Comparison of ENCODE assay signal across 1 cellular context in the genomic region with DNA sequence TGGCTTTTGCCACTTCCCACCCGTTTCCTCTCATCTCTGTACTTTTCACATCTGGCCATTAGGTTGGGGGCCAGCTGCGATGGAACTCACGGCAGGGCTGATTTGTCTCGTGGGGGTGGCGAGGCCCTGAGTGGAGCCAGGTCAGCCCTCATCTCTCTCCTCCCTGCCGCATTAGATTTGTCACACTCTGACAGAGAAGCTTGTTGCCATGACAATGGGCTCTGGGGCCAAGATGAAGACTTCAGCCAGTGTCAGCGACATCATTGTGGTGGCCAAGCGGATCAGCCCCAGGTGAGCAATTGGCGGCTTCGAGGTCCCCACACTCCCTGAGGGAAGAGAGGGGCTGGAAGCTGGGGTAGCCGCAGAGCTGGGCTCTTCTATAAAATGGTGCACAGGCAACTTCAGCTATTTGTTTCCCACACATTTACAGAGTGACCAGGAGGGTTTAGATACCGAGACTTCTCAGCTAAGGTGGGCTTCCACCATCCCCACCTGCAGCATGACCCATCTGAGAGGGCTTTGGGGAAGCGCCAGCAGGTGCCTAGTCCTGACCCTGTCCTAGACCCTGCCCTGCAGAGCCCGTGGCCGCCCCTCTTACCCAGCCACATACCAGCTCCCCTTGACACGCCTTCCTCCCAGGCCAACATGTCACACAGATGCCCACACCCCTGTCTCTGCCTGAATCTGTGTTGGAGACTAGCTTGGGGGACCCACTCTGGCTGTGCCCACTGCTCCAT.
TF ChIP-seq lines count a peak whose summit lies in the region.

No MANE protein-coding gene starts in this region.

TF ChIP-seq in H1, 55 proteins besides CTCF, POLR2A, EP300 and RAD21:
- TF ChIP-seq POLR2AphosphoS5 (IDR thresholded peaks at IDR 0.05; ENCODE audit: low read depth, low read length) (no peak), CHD2 (IDR thresholded peaks at IDR 0.05; ENCODE audit: low read length) (no peak), CBX8 (IDR thresholded peaks at IDR 0.05; ENCODE audit: borderline replicate concordance, low read depth, low read length) (no peak), SP4 (IDR thresholded peaks at IDR 0.05; ENCODE audit: low read length) (no peak), RBBP5 (IDR thresholded peaks at IDR 0.05; ENCODE audit: borderline replicate concordance, low read depth, low read length) (no peak), RNF2 (IDR thresholded peaks at IDR 0.05; ENCODE audit: borderline replicate concordance, low read depth, low read length, missing control alignments, poor library complexity, severe bottlenecking) (no peak), SAP30 (IDR thresholded peaks at IDR 0.05; ENCODE audit: insufficient read depth, insufficient replicate concordance, low read length) (no peak), MAFK (IDR thresholded peaks at IDR 0.05; ENCODE audit: low read depth, low read length) (no peak), SP2 (IDR thresholded peaks at IDR 0.05; ENCODE audit: low read length) (no peak), ATF3 (IDR thresholded peaks at IDR 0.05; ENCODE audit: insufficient read depth, low read depth, low read length) (no peak), EGR1 (IDR thresholded peaks at IDR 0.05; ENCODE audit: borderline replicate concordance, low read depth, low read length) (no peak), CBX5 (IDR thresholded peaks at IDR 0.05; ENCODE audit: low read depth, low read length) (no peak), HDAC2 (IDR thresholded peaks at IDR 0.05; ENCODE audit: borderline replicate concordance in 1 of 2, low read depth in 2 of 2, low read length in 2 of 2) (no peak), GABPA (IDR thresholded peaks at IDR 0.05; ENCODE audit: borderline replicate concordance, insufficient read depth, low read length) (no peak)
